ENCODE assay signal across 1 cellular context in genomic region chr6:106325336-106326178, GRCh38.
TF ChIP-seq lines count a peak whose summit lies in the region.

TSS of gene ATG5 (minus strand) at chr6:106325760. CDS start at chr6:106316208, 9,552 bp downstream.

TF ChIP-seq in K562, 482 proteins besides CTCF, POLR2A, EP300 and RAD21 (continued from another document and continues in another):
- TF ChIP-seq AFF1 (IDR thresholded peaks at IDR 0.05; ENCODE audit: low read depth in 1 of 2, partially characterized antibody in 2 of 2): no peak
- TF ChIP-seq ZFP30 (CRISPR knock-in tag; IDR thresholded peaks at IDR 0.05; ENCODE audit: borderline replicate concordance): no peak
- TF ChIP-seq LEF1 (IDR thresholded peaks at IDR 0.05): no peak
- TF ChIP-seq RBBP5 (IDR thresholded peaks at IDR 0.05; ENCODE audit: borderline replicate concordance, insufficient read depth, low read length, poor library complexity, severe bottlenecking): peak; percentile 96
- TF ChIP-seq ZNF3 (CRISPR knock-in tag; IDR thresholded peaks at IDR 0.05): no peak
- peak; percentile 81 for TF ChIP-seq NR2C1 (IDR thresholded peaks at IDR 0.05)
- TF ChIP-seq NR2C1 (tag; IDR thresholded peaks at IDR 0.05): peak; percentile 85
- TF ChIP-seq ZHX1 (conservative IDR thresholded peaks at IDR 0.05; ENCODE audit: low read length): no peak
- TF ChIP-seq TRIM24 (IDR thresholded peaks at IDR 0.05): peak in 1 of 2 experiments; percentile 89; a peak in 2 of 4 replicates
- no peak for TF ChIP-seq MBD1 (CRISPR knock-in tag; IDR thresholded peaks at IDR 0.05)
- TF ChIP-seq ZNF398 (CRISPR knock-in tag; IDR thresholded peaks at IDR 0.05): no peak
- TF ChIP-seq MTA1 (IDR thresholded peaks at IDR 0.05; ENCODE audit: borderline replicate concordance): peak; percentile 99
- TF ChIP-seq ZC3H11A (IDR thresholded peaks at IDR 0.05; ENCODE audit: low read depth, low read length): no peak
- peak; percentile 96 to 97 for TF ChIP-seq NRF1 (conservative IDR thresholded peaks at IDR 0.05 in 1 of 2, IDR thresholded peaks at IDR 0.05 in 1 of 2)
- peak; percentile 62 for TF ChIP-seq SMAD1 (IDR thresholded peaks at IDR 0.05; ENCODE audit: low read depth, low read length, partially characterized antibody)
- no peak for TF ChIP-seq ZNF699 (CRISPR knock-in tag; IDR thresholded peaks at IDR 0.05; ENCODE audit: insufficient replicate concordance)
- 0 out of 2 replicates have a peak, but pooled peaks have one; percentile 30 for TF ChIP-seq EHMT2 (IDR thresholded peaks at IDR 0.05)
- TF ChIP-seq MNT (conservative IDR thresholded peaks at IDR 0.05): peak; percentile 96 to 98
- peak; percentile 83 for TF ChIP-seq GTF2F1 (IDR thresholded peaks at IDR 0.05; ENCODE audit: low read depth, low read length)
- TF ChIP-seq MAFK (IDR thresholded peaks at IDR 0.05; ENCODE audit: low read length): peak; percentile 46
- TF ChIP-seq NFIC (IDR thresholded peaks at IDR 0.05): peak; percentile 67
- TF ChIP-seq ZC3H4 (CRISPR knock-in tag; IDR thresholded peaks at IDR 0.05; ENCODE audit: borderline replicate concordance): no peak
- TF ChIP-seq SAFB (IDR thresholded peaks at IDR 0.05; ENCODE audit: borderline replicate concordance, low read depth, low read length): peak; percentile 90
- TF ChIP-seq MAFF (IDR thresholded peaks at IDR 0.05; ENCODE audit: low read length): no peak
- no peak for TF ChIP-seq ZKSCAN8 (CRISPR knock-in tag; IDR thresholded peaks at IDR 0.05)
- no peak for TF ChIP-seq ATF4 (CRISPR knock-in tag; IDR thresholded peaks at IDR 0.05)
- no peak for TF ChIP-seq ZNF76 (CRISPR knock-in tag; IDR thresholded peaks at IDR 0.05; ENCODE audit: borderline replicate concordance)
- TF ChIP-seq CBFB (CRISPR knock-in tag; IDR thresholded peaks at IDR 0.05): peak; percentile 94
- TF ChIP-seq ZNF695 (CRISPR knock-in tag; IDR thresholded peaks at IDR 0.05): no peak
- no peak for TF ChIP-seq ZNF77 (CRISPR knock-in tag; IDR thresholded peaks at IDR 0.05)
- TF ChIP-seq ETV1 (tag; conservative IDR thresholded peaks at IDR 0.05; ENCODE audit: low read depth): peak; percentile 74
- no peak; the same call in 1 of the 2 replicates for TF ChIP-seq NCOR1 (IDR thresholded peaks at IDR 0.05)
- peak; percentile 79 to 88 for TF ChIP-seq MAZ (CRISPR knock-in tag; conservative IDR thresholded peaks at IDR 0.05 in 1 of 2, IDR thresholded peaks at IDR 0.05 in 1 of 2)
- TF ChIP-seq HNRNPUL1 (IDR thresholded peaks at IDR 0.05; ENCODE audit: low read length): no peak
- TF ChIP-seq LARP7 (IDR thresholded peaks at IDR 0.05): 0 out of 2 replicates have a peak, but pooled peaks have one; percentile 60
- TF ChIP-seq BRF2 (IDR thresholded peaks at IDR 0.05; ENCODE audit: borderline replicate concordance, insufficient read depth, insufficient read length): no peak
- TF ChIP-seq ESRRA (IDR thresholded peaks at IDR 0.05; ENCODE audit: borderline replicate concordance, low read depth): peak; percentile 85
- TF ChIP-seq BRD9 (IDR thresholded peaks at IDR 0.05; ENCODE audit: low read depth, partially characterized antibody): no peak
- TF ChIP-seq ZNF280B (CRISPR knock-in tag; IDR thresholded peaks at IDR 0.05): no peak
- TF ChIP-seq C11orf30 (IDR thresholded peaks at IDR 0.05; ENCODE audit: low read depth): peak; percentile 92
- no peak for TF ChIP-seq ELK1 (CRISPR knock-in tag; IDR thresholded peaks at IDR 0.05)
- TF ChIP-seq DNMT1 (IDR thresholded peaks at IDR 0.05): no peak
- no peak for TF ChIP-seq PHB2 (IDR thresholded peaks at IDR 0.05; ENCODE audit: low read depth)
- TF ChIP-seq PTBP1 (IDR thresholded peaks at IDR 0.05; ENCODE audit: low read depth, low read length): no peak
- TF ChIP-seq ZNF778 (CRISPR knock-in tag; IDR thresholded peaks at IDR 0.05): no peak
- peak; percentile 91 for TF ChIP-seq NKRF (IDR thresholded peaks at IDR 0.05; ENCODE audit: borderline replicate concordance)
- TF ChIP-seq NR2C2 (CRISPR knock-in tag; IDR thresholded peaks at IDR 0.05): peak; percentile 87
- peak; percentile 95 for TF ChIP-seq NR2C2 (tag; IDR thresholded peaks at IDR 0.05)
- TF ChIP-seq HEY1 (CRISPR knock-in tag; IDR thresholded peaks at IDR 0.05; ENCODE audit: borderline replicate concordance): no peak
